Comparison of ENCODE assay signal across 8 cellular contexts in the genomic region with DNA sequence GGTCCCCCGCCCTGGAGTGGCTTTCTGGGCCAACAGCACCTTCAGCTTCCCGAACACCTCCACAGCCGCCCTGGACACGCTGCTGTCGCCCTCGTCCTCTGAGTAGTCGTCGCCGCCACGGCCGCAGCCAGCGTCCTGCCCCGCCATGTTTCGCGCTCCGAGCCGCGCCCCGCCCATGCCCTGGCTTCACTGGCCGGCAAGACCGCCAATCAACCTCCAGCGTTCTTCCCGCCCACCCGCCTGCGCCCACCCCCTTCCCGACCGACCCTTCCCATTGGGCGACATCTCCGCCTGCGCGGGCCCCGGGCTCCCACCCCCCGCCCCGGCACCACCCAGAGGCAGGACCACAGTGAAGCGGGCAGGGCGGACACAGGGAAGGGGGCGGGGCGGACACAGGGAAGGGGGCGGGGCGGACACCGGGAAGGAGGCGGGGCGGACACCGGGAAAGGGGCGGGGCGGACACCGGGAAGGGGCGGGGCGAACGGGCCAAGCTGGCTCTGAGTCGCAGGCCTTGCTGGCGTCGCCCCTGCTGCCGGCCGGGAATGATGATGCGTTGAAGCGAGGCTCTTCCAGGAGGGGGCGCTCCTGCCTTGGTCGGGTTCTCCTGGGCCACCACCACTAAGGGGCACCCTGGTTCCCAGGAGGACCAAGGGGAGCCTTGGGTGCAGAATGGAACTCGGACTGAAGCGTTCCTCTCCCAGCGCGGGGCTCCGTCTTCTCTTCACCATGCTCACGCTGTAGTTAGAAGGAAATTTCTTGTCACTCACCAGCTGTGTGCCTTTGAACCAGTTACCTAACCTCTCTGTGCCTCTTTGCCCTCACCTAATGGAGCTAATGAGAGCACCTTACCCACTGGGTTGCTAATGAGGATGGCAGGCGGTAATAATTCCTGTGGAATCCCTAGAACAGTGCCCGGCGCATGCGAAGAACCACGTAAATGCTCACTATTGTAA. TPM values are rescaled to one million over a fixed set of nuclear protein-coding genes. Genes with fewer than 3 reads are reported as not detected.
A peak's percentile ranks its signal among the peaks of the same experiment; 100 is the strongest.
DNase-seq lines count a peak whose midpoint lies in the region; ATAC-seq, FAIRE-seq and TF ChIP-seq lines count a peak whose summit lies in the region.

Gene HAUS7, minus strand, starts transcription at position 166 of the 953 bp plus-strand sequence. Its CDS starts 19 bp downstream, at position 147.

- no peak for TF ChIP-seq POLR2A in GM12891 (IDR thresholded peaks at IDR 0.05; ENCODE audit: low read depth, low read length)

- peak within 1 kb of the TSS; percentile 45 for H3K4me3 ChIP-seq in cardiac muscle cell

- no peaks in the 10 kb centered on the region for H3K27me3 ChIP-seq in cardiac muscle cell

- peak; percentile 90 for ATAC-seq in HG02798 (IDR thresholded peaks at IDR 0.05; ENCODE audit: poor library complexity, unreplicated experiment)
- peak; percentile 88 for ATAC-seq in activated naive CD8-positive, alpha-beta T cell treated with anti-CD3 and anti-CD28 coated beads, Interleukin-2, amount 50 U/mL, for 24 hours

- H3K4me3 Mint-ChIP-seq in activated naive CD8-positive, alpha-beta T cell treated with anti-CD3 and anti-CD28 coated beads, Interleukin-2, amount 50 U/mL, for 24 hours, result peak within 1 kb of the TSS; percentile 83
- H3K4me3 Mint-ChIP-seq in type B pancreatic cell, result peak within 1 kb of the TSS; percentile 84

- TF ChIP-seq CTCF in cardiac muscle cell (IDR thresholded peaks at IDR 0.05; ENCODE audit: low read depth, low read length) (peak; percentile 66), type B pancreatic cell (conservative IDR thresholded peaks at IDR 0.05) (peak; percentile 77)

- no peaks in the 10 kb centered on the region for H3K27me3 Mint-ChIP-seq in activated naive CD8-positive, alpha-beta T cell treated with anti-CD3 and anti-CD28 coated beads, Interleukin-2, amount 50 U/mL, for 24 hours
- H3K27me3 Mint-ChIP-seq in type B pancreatic cell, result no peaks in the 10 kb centered on the region

- DNase-seq in GM12891 (ENCODE audit: insufficient read length, low spot score) (peak; percentile 86), NCI-H1417 treated with DMSO at 0.1 percent for 48 hours (lab: John Stamatoyannopoulos, UW) (peak; percentile 74), SW480 (ENCODE audit: low spot score) (peak; percentile 86), cardiac muscle cell (ENCODE audit: low read depth in 1 of 2, low spot score in 1 of 2) (peak; percentile 87 to 95), pons (ENCODE audit: low spot score) (peak; percentile 83), type B pancreatic cell (ENCODE audit: extremely low spot score, unreplicated experiment) (peak; percentile 88)
- peak; percentile 87 for DNase-seq in activated naive CD8-positive, alpha-beta T cell treated with anti-CD3 and anti-CD28 coated beads, Interleukin-2, amount 50 U/mL, for 24 hours

- no peaks in the 10 kb centered on the region for H3K9me3 ChIP-seq in cardiac muscle cell (ENCODE audit: low read depth)

- H3K27ac Mint-ChIP-seq in activated naive CD8-positive, alpha-beta T cell treated with anti-CD3 and anti-CD28 coated beads, Interleukin-2, amount 50 U/mL, for 24 hours, result peak within 1 kb of the TSS; percentile 77
- peak within 1 kb of the TSS; percentile 65 for H3K27ac Mint-ChIP-seq in type B pancreatic cell

- H3K27ac ChIP-seq in cardiac muscle cell, result no peak within 1 kb of the TSS

- no peaks in the 10 kb centered on the region for H3K36me3 ChIP-seq in cardiac muscle cell

- FAIRE-seq in GM12891 (lab: Jason Lieb, UNC), result peak; percentile 98

- no peaks in the 10 kb centered on the region for H3K4me1 ChIP-seq in cardiac muscle cell (ENCODE audit: low read depth)

- H3K36me3 Mint-ChIP-seq in activated naive CD8-positive, alpha-beta T cell treated with anti-CD3 and anti-CD28 coated beads, Interleukin-2, amount 50 U/mL, for 24 hours (ENCODE audit: low read depth), result peaks cover 3% of the 10 kb centered on the region
- H3K36me3 Mint-ChIP-seq in type B pancreatic cell, result no peaks in the 10 kb centered on the region

- peaks cover 9% of the 10 kb centered on the region for H3K4me1 Mint-ChIP-seq in activated naive CD8-positive, alpha-beta T cell treated with anti-CD3 and anti-CD28 coated beads, Interleukin-2, amount 50 U/mL, for 24 hours
- H3K4me1 Mint-ChIP-seq in type B pancreatic cell (ENCODE audit: unreplicated experiment), result no peaks in the 10 kb centered on the region

- no peaks in the 10 kb centered on the region for H3K9me3 Mint-ChIP-seq in activated naive CD8-positive, alpha-beta T cell treated with anti-CD3 and anti-CD28 coated beads, Interleukin-2, amount 50 U/mL, for 24 hours
- H3K9me3 Mint-ChIP-seq in type B pancreatic cell, result no peaks in the 10 kb centered on the region

TF ChIP-seq in GM12891, 5 proteins besides CTCF, POLR2A, EP300 and RAD21:
- no peak for TF ChIP-seq POU2F2 (IDR thresholded peaks at IDR 0.05; ENCODE audit: low read depth, low read length)
- no peak for TF ChIP-seq PAX5 (IDR thresholded peaks at IDR 0.05; ENCODE audit: insufficient read depth, low read length, severe bottlenecking)
- TF ChIP-seq TAF1 (IDR thresholded peaks at IDR 0.05; ENCODE audit: low read depth, low read length), result no peak
- TF ChIP-seq POLR2AphosphoS5 (IDR thresholded peaks at IDR 0.05; ENCODE audit: low read depth, low read length), result no peak
- no peak for TF ChIP-seq SPI1 (IDR thresholded peaks at IDR 0.05; ENCODE audit: low read depth, low read length)

RNA-seq across cellular contexts. Expression of gene HAUS7, which starts in this region (rescaled TPM):
- polyA plus RNA-seq in GM12891 (2012; ENCODE audit: low read depth, missing spikeins), result 25.2 TPM
- 19.1 and 19.8 TPM in 2 replicates for total RNA-seq in cardiac muscle cell
- 12.9 and 22.6 TPM in 2 replicates for polyA plus RNA-seq in cardiac muscle cell
- 19.6 and 32.5 TPM in 2 replicates for total RNA-seq in type B pancreatic cell (ENCODE audit: low replicate concordance)
